ENCODE assay signal across 8 cellular contexts in the genomic region with DNA sequence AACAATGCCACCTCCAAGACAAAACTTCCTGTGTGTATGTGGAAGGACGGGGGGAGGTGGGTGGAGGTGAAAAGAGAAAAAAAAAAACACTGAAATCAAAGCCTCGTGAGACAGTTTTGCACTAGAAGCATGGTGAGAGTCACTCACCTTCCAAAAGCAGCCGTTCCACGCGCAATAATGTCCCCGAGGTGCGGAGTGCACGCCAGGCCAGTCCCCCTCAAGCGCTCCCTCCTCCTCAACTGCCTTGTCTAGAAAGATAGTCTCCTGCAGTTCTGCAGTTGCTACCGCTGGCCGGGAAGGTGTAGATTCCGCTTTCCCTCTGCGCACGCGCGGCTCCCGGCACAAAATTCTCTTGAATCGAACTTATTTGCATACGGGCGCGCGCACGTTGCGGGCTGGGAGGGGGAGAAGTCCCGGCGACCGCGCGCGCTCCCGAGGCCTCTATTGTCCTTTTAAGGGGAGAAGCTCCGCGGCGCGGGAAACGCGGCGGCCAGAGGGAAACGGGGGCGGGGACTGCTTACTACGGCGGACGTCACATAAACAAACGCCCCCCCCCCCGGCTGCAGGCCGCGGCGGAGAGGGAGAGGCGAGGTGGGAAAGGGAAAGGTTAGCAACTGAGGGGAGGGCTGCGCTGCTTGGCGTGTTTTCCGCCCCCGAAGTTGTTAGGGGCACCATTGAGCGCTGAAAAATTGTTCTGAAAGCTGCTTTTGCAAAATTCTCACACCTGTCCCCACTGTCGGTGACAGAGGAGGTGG. TPM values are rescaled to one million over a fixed set of nuclear protein-coding genes. Genes with fewer than 3 reads are reported as not detected.
DNase-seq lines count a peak whose midpoint lies in the region; ATAC-seq and TF ChIP-seq lines count a peak whose summit lies in the region.

A gene with protein sequence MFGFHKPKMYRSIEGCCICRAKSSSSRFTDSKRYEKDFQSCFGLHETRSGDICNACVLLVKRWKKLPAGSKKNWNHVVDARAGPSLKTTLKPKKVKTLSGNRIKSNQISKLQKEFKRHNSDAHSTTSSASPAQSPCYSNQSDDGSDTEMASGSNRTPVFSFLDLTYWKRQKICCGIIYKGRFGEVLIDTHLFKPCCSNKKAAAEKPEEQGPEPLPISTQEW (minus strand): TSS at position 274 of the 755 bp plus-strand sequence. CDS start 27,946 bp downstream, outside the sequence.

- no peaks in the 10 kb centered on the region for H3K9me3 Mint-ChIP-seq in Calu3 (ENCODE audit: low read depth, unreplicated experiment)
- no peaks in the 10 kb centered on the region for H3K9me3 Mint-ChIP-seq in endothelial cell (ENCODE audit: unreplicated experiment)
- H3K9me3 Mint-ChIP-seq in mesothelial cell of epicardium: no peaks in the 10 kb centered on the region

- H3K4me1 ChIP-seq in HUES64 (ENCODE audit: insufficient read depth, low read length) (peaks cover 28% of the 10 kb centered on the region), OCI-LY1 (ENCODE audit: insufficient read depth, low read length, severe bottlenecking) (peaks cover 34% of the 10 kb centered on the region)

- WGBS in HUES64: under 1% methylated on average over 53 of the region's 55 CpGs

- intact Hi-C loops in Calu3 (cut with micrococcal nuclease; ENCODE audit: unreplicated experiment): loop anchor here (2.0 kb wide), 1 partner anchor 37 kb away; no protein-coding TSS in a partner anchor

- DNase-seq in Calu3 (peak; percentile 98), endothelial cell (ENCODE audit: low spot score) (peak; percentile 100), mesothelial cell of epicardium (ENCODE audit: low spot score in 2 of 2, unreplicated experiment in 2 of 2) (peak; percentile 99 to 100)
- peak; percentile 99 for DNase-seq in activated CD8-positive, alpha-beta memory T cell treated with anti-CD3 and anti-CD28 coated beads, Interleukin-2, amount 50 U/mL, for 4 hours
- peak; percentile 98 to 99 for DNase-seq in stimulated activated CD8-positive, alpha-beta memory T cell treated with anti-CD3 and anti-CD28 coated beads, Interleukin-15, amount 100 ng/mL, for 48 hours (ENCODE audit: low read depth in 2 of 2)

- H3K9me2 ChIP-seq in OCI-LY1 (ENCODE audit: low read depth, low read length): no peaks in the 10 kb centered on the region

- H3K4me1 Mint-ChIP-seq in Calu3 (ENCODE audit: low read depth, unreplicated experiment) (no peaks in the 10 kb centered on the region), endothelial cell (ENCODE audit: unreplicated experiment) (peaks cover 30% of the 10 kb centered on the region), mesothelial cell of epicardium (peaks cover 27% of the 10 kb centered on the region)

- TF ChIP-seq CTCF in Calu3 (IDR thresholded peaks at IDR 0.05; ENCODE audit: unreplicated experiment) (no peak), OCI-LY1 (IDR thresholded peaks at IDR 0.05; ENCODE audit: low read length) (no peak), endothelial cell (IDR thresholded peaks at IDR 0.05; ENCODE audit: unreplicated experiment) (no peak), mesothelial cell of epicardium (IDR thresholded peaks at IDR 0.05; ENCODE audit: unreplicated experiment) (no peak)

- BruUV-seq in Calu3 (replicated peaks; lab: Mats Ljungman, UMichigan): no TSS peak

- ATAC-seq in GM21447 (IDR thresholded peaks at IDR 0.05; ENCODE audit: unreplicated experiment): peak; percentile 47

- no peaks in the 10 kb centered on the region for H4K20me1 ChIP-seq in OCI-LY1 (ENCODE audit: insufficient read depth, low read length)

- H3K36me3 ChIP-seq in HUES64 (ENCODE audit: insufficient read depth, low read length) (no peaks in the 10 kb centered on the region), OCI-LY1 (ENCODE audit: insufficient read depth, low read length) (peaks cover 3% of the 10 kb centered on the region; the same call in 1 of the 2 replicates)

- H3K27ac ChIP-seq in HUES64 (ENCODE audit: low read depth, low read length) (peak within 1 kb of the TSS; percentile 95), OCI-LY1 (ENCODE audit: low read depth, low read length, poor library complexity, severe bottlenecking) (peak within 1 kb of the TSS; percentile 73)

- peaks cover 3% of the 10 kb centered on the region; the same call in 1 of the 2 replicates for H3F3A ChIP-seq in OCI-LY1 (ENCODE audit: insufficient read depth, low read length)

- H3K27ac Mint-ChIP-seq in Calu3 (ENCODE audit: unreplicated experiment): peak within 1 kb of the TSS; percentile 82
- H3K27ac Mint-ChIP-seq in endothelial cell (ENCODE audit: unreplicated experiment): peak within 1 kb of the TSS; percentile 99
- H3K27ac Mint-ChIP-seq in mesothelial cell of epicardium: peak within 1 kb of the TSS; percentile 100

- H3K4me3 ChIP-seq in HUES64 (ENCODE audit: low read length) (peak within 1 kb of the TSS; percentile 95), OCI-LY1 (ENCODE audit: low read depth, low read length, poor library complexity, severe bottlenecking) (peak within 1 kb of the TSS; percentile 83)

- peak within 1 kb of the TSS; percentile 94; the same call in 1 of the 2 replicates for H2AFZ ChIP-seq in OCI-LY1 (ENCODE audit: low read length)

- H3K9ac ChIP-seq in HUES64 (ENCODE audit: low read depth, low read length): peak within 1 kb of the TSS; percentile 98
- H3K9ac ChIP-seq in OCI-LY1 (ENCODE audit: low read length): peak within 1 kb of the TSS; percentile 90

- H3K27me3 ChIP-seq in HUES64 (ENCODE audit: insufficient read depth, low read length) (no peaks in the 10 kb centered on the region), OCI-LY1 (ENCODE audit: insufficient read depth, low read length) (no peaks in the 10 kb centered on the region)

- H3K79me2 ChIP-seq in OCI-LY1 (ENCODE audit: insufficient read depth, low read length): peaks cover 48% of the 10 kb centered on the region

- H3K4me3 Mint-ChIP-seq in Calu3 (ENCODE audit: low read depth, unreplicated experiment): peak within 1 kb of the TSS; percentile 84
- H3K4me3 Mint-ChIP-seq in endothelial cell (ENCODE audit: unreplicated experiment): peak within 1 kb of the TSS; percentile 99
- peak within 1 kb of the TSS; percentile 99 for H3K4me3 Mint-ChIP-seq in mesothelial cell of epicardium

- H3K36me3 Mint-ChIP-seq in Calu3 (ENCODE audit: insufficient read depth, unreplicated experiment): peaks cover 49% of the 10 kb centered on the region
- H3K36me3 Mint-ChIP-seq in endothelial cell (ENCODE audit: low read depth, unreplicated experiment): peaks cover 16% of the 10 kb centered on the region
- H3K36me3 Mint-ChIP-seq in mesothelial cell of epicardium: no peaks in the 10 kb centered on the region

- no peaks in the 10 kb centered on the region for H3K27me3 Mint-ChIP-seq in Calu3 (ENCODE audit: unreplicated experiment)
- H3K27me3 Mint-ChIP-seq in endothelial cell (ENCODE audit: unreplicated experiment): peaks cover 23% of the 10 kb centered on the region
- no peaks in the 10 kb centered on the region for H3K27me3 Mint-ChIP-seq in mesothelial cell of epicardium (ENCODE audit: low read depth)

- CTCF ChIA-PET in Calu3 (lab: Charles Lee): interaction anchor here (0.6 to 1.0 kb wide), 8 partner anchors 12 to 193 kb away, joined by 3 to 11 read pairs (median 4); no protein-coding TSS in a partner anchor

- H3K9me3 ChIP-seq in HUES64 (ENCODE audit: insufficient read depth, low read depth, low read length) (no peaks in the 10 kb centered on the region), OCI-LY1 (ENCODE audit: low read length) (no peaks in the 10 kb centered on the region)

- peak within 1 kb of the TSS; percentile 94 for H3K4me2 ChIP-seq in OCI-LY1 (ENCODE audit: low read length)

RNA-seq across cellular contexts. Expression of the gene that starts here (rescaled TPM):
- total RNA-seq in Calu3 (2022) (121 and 127 TPM in 2 replicates), endothelial cell (ENCODE audit: unreplicated experiment) (205 TPM), mesothelial cell of epicardium (241 to 262 TPM (median 246 TPM) in 3 replicates)
- polyA plus RNA-seq in HUES64 (2013, experiment 1 of 2): 229 TPM
- 222 TPM for polyA plus RNA-seq in HUES64 (2013, experiment 2 of 2)

Comparison
In these comparisons a context has a peak if more than half of its experiments do, and no peak if none do; other contexts are left out.
1. Peak in every context shown above with its lines: DNase-seq, ATAC-seq, H3K4me3 ChIP-seq and H3K27ac ChIP-seq.